8 cellular contexts compared by ENCODE assay signal in genomic region chr6:137975058-137975940, GRCh38.
DNase-seq lines count a peak whose midpoint lies in the region; ATAC-seq and TF ChIP-seq lines count a peak whose summit lies in the region.

No MANE protein-coding gene starts in this region.

- peak; percentile 25 for TF ChIP-seq CTCF in lower lobe of right lung (IDR thresholded peaks at IDR 0.05)

- no peaks in the 10 kb centered on the region for H3K36me3 ChIP-seq in lower lobe of right lung

- peak overlapping the region; percentile 92 for H3K27ac Mint-ChIP-seq in activated CD4-positive, alpha-beta T cell treated with anti-CD3 and anti-CD28 coated beads, Interleukin-2, amount 10 ng/mL, durations not matched to agents 24 days and 14 days
- peak overlapping the region; percentile 82 for H3K27ac Mint-ChIP-seq in activated T-helper 17 cell treated with anti-CD3 and anti-CD28 coated beads, Interleukin-2, amount 50 U/mL, for 72 hours

- peaks cover 4% of the 10 kb centered on the region for H3K9me3 Mint-ChIP-seq in activated CD4-positive, alpha-beta T cell treated with anti-CD3 and anti-CD28 coated beads, Interleukin-2, amount 10 ng/mL, durations not matched to agents 24 days and 14 days
- no peaks in the 10 kb centered on the region for H3K9me3 Mint-ChIP-seq in activated T-helper 17 cell treated with anti-CD3 and anti-CD28 coated beads, Interleukin-2, amount 50 U/mL, for 72 hours

- no peak overlapping the region for H3K27ac ChIP-seq in lower lobe of right lung

- H3K4me3 ChIP-seq in lower lobe of right lung, result no peak overlapping the region

- no peaks in the 10 kb centered on the region for H3K27me3 ChIP-seq in lower lobe of right lung (ENCODE audit: low read depth)

- H3K9me3 ChIP-seq in lower lobe of right lung, result no peaks in the 10 kb centered on the region

- H3K27me3 Mint-ChIP-seq in activated CD4-positive, alpha-beta T cell treated with anti-CD3 and anti-CD28 coated beads, Interleukin-2, amount 10 ng/mL, durations not matched to agents 24 days and 14 days, result no peaks in the 10 kb centered on the region
- no peaks in the 10 kb centered on the region for H3K27me3 Mint-ChIP-seq in activated T-helper 17 cell treated with anti-CD3 and anti-CD28 coated beads, Interleukin-2, amount 50 U/mL, for 72 hours

- peak overlapping the region; percentile 77 for H3K4me3 Mint-ChIP-seq in activated CD4-positive, alpha-beta T cell treated with anti-CD3 and anti-CD28 coated beads, Interleukin-2, amount 10 ng/mL, durations not matched to agents 24 days and 14 days
- peak overlapping the region; percentile 82 for H3K4me3 Mint-ChIP-seq in activated T-helper 17 cell treated with anti-CD3 and anti-CD28 coated beads, Interleukin-2, amount 50 U/mL, for 72 hours

- H3K4me1 Mint-ChIP-seq in activated CD4-positive, alpha-beta T cell treated with anti-CD3 and anti-CD28 coated beads, Interleukin-2, amount 10 ng/mL, durations not matched to agents 24 days and 14 days, result peaks cover 56% of the 10 kb centered on the region
- peaks cover 43% of the 10 kb centered on the region for H3K4me1 Mint-ChIP-seq in activated T-helper 17 cell treated with anti-CD3 and anti-CD28 coated beads, Interleukin-2, amount 50 U/mL, for 72 hours

- no peaks in the 10 kb centered on the region for H3K36me3 Mint-ChIP-seq in activated CD4-positive, alpha-beta T cell treated with anti-CD3 and anti-CD28 coated beads, Interleukin-2, amount 10 ng/mL, durations not matched to agents 24 days and 14 days (ENCODE audit: low read depth)
- H3K36me3 Mint-ChIP-seq in activated T-helper 17 cell treated with anti-CD3 and anti-CD28 coated beads, Interleukin-2, amount 50 U/mL, for 72 hours (ENCODE audit: low read depth), result no peaks in the 10 kb centered on the region

- H3K4me1 ChIP-seq in lower lobe of right lung, result peaks cover 10% of the 10 kb centered on the region

- ATAC-seq in HG03378 (IDR thresholded peaks at IDR 0.05; ENCODE audit: unreplicated experiment) (peak; percentile 51), lower lobe of right lung (peak in 1 of 2 donors; percentile 58), left colon (no peak)
- ATAC-seq in activated T-helper 17 cell treated with anti-CD3 and anti-CD28 coated beads, Interleukin-2, amount 50 U/mL, for 72 hours (replicated peaks), result peak; percentile 57

- intact Hi-C loops in activated CD4-positive, alpha-beta T cell treated with anti-CD3 and anti-CD28 coated beads, Interleukin-2, amount 10 ng/mL, durations not matched to agents 24 days and 14 days (cut with micrococcal nuclease), result loop anchor here (1.0 to 10.0 kb wide), 10 partner anchors 35 to 590 kb away; no protein-coding TSS in a partner anchor
- intact Hi-C loops in lower lobe of right lung (cut with DNase I), result no loop called here
- intact Hi-C loops in left colon (cut with DNase I, micrococcal nuclease), result loop anchor here in 1 of 2 donors (10.0 kb wide), 1 partner anchor 270 kb away; no protein-coding TSS in a partner anchor

- peak; percentile 82 for DNase-seq in activated CD4-positive, alpha-beta T cell treated with anti-CD3 and anti-CD28 coated beads, Interleukin-2, amount 10 ng/mL, durations not matched to agents 24 days and 14 days
- no peak for DNase-seq in activated CD4-positive, alpha-beta T cell treated with anti-CD3 and anti-CD28 coated beads, Interleukin-2, amount 50 U/mL, for 4 hours
- no peak for DNase-seq in lower lobe of right lung
- no peak for DNase-seq in left colon
- DNase-seq in cortex of kidney (lab: John Stamatoyannopoulos, UW), result no peak
- no peak for DNase-seq in NCI-H2227 (lab: John Stamatoyannopoulos, UW; ENCODE audit: unreplicated experiment)
